20 cellular contexts compared by ENCODE assay signal in genomic region chr4:37441231-37442061, GRCh38.
DNase-seq lines count a peak whose midpoint lies in the region; ATAC-seq and TF ChIP-seq lines count a peak whose summit lies in the region.
"Had no signal": no experiment of that assay in that cellular context is flagged by ENCODE, and none has a peak within 500 bp of the region (broad histone marks: within the 10 kb centered on the region; RNA-seq: fewer than 3 reads in every experiment).

No MANE protein-coding gene starts in this region.

- peak overlapping the region; percentile 13 for H3K27ac Mint-ChIP-seq in progenitor cell of endocrine pancreas
- H3K27ac Mint-ChIP-seq: activated naive CD4-positive, alpha-beta T cell treated with anti-CD3 and anti-CD28 coated beads for 36 hours; stimulated activated naive CD8-positive, alpha-beta T cell treated with anti-CD3 and anti-CD28 coated beads, Interleukin-15, Interleukin-2, amounts not matched to agents 100 ng/mL and 50 ng/mL, for 24 hours had no signal

- no peak for TF ChIP-seq POLR2A in esophagus muscularis mucosa (IDR thresholded peaks at IDR 0.05; ENCODE audit: low read depth)

- H3K27me3 ChIP-seq in esophagus muscularis mucosa, result peaks cover 0 to 33% (median 0%) of the 10 kb centered on the region in 4 donors

- TF ChIP-seq CTCF in RWPE1 (conservative IDR thresholded peaks at IDR 0.05; ENCODE audit: low read depth) (no peak), progenitor cell of endocrine pancreas (IDR thresholded peaks at IDR 0.05; ENCODE audit: unreplicated experiment) (no peak), esophagus muscularis mucosa (IDR thresholded peaks at IDR 0.05) (no peak)

- no peak for TF ChIP-seq EP300 in esophagus muscularis mucosa (IDR thresholded peaks at IDR 0.05)

- H3K4me3 Mint-ChIP-seq in progenitor cell of endocrine pancreas (ENCODE audit: low read depth), result no peak overlapping the region
- H3K4me3 Mint-ChIP-seq: activated naive CD4-positive, alpha-beta T cell treated with anti-CD3 and anti-CD28 coated beads for 36 hours; neural crest cell; stimulated activated naive CD8-positive, alpha-beta T cell treated with anti-CD3 and anti-CD28 coated beads, Interleukin-15, Interleukin-2, amounts not matched to agents 100 ng/mL and 50 ng/mL, for 24 hours had no signal

- POLR2A ChIA-PET in RWPE1 (lab: Yijun Ruan, JAX; ENCODE audit: low non-redundant PET), result no interaction called here

- no peak for ATAC-seq in HG03095 (IDR thresholded peaks at IDR 0.05; ENCODE audit: unreplicated experiment)

- no peaks in the 10 kb centered on the region for H3K36me3 ChIP-seq in esophagus muscularis mucosa

- 66% methylated on average over 9 of the region's 9 CpGs for WGBS in esophagus muscularis mucosa

- no peaks in the 10 kb centered on the region for H3K4me1 ChIP-seq in esophagus muscularis mucosa

- H3K4me1 Mint-ChIP-seq in progenitor cell of endocrine pancreas (ENCODE audit: low read depth), result peaks cover 21% of the 10 kb centered on the region

- no peak overlapping the region for H3K4me3 ChIP-seq in esophagus muscularis mucosa

- no peaks in the 10 kb centered on the region for H3K9me3 ChIP-seq in esophagus muscularis mucosa
- H3K9me3 ChIP-seq: SK-N-SH had no signal

- intact Hi-C loops in esophagus muscularis mucosa (cut with DNase I), result no loop called here

- no peaks in the 10 kb centered on the region for H3K27me3 Mint-ChIP-seq in progenitor cell of endocrine pancreas

- no peak overlapping the region for H3K27ac ChIP-seq in RWPE1
- H3K27ac ChIP-seq in esophagus muscularis mucosa (replicated peaks in 1 of 4), result no peak overlapping the region

- CTCF ChIA-PET in RWPE1 (lab: Yijun Ruan, JAX), result interaction anchor here (1.0 kb wide), 1 partner anchor 12 kb away, joined by 3 read pairs; no protein-coding TSS in a partner anchor

- no peaks in the 10 kb centered on the region for H3K36me3 Mint-ChIP-seq in progenitor cell of endocrine pancreas (ENCODE audit: insufficient read depth)

- no peaks in the 10 kb centered on the region for H3K9me3 Mint-ChIP-seq in progenitor cell of endocrine pancreas (ENCODE audit: low read depth)
- H3K9me3 Mint-ChIP-seq: activated naive CD4-positive, alpha-beta T cell treated with anti-CD3 and anti-CD28 coated beads for 36 hours; stimulated activated naive CD8-positive, alpha-beta T cell treated with anti-CD3 and anti-CD28 coated beads, Interleukin-15, Interleukin-2, amounts not matched to agents 100 ng/mL and 50 ng/mL, for 24 hours had no signal

- peak; percentile 2 for DNase-seq in EL
- DNase-seq in RWPE1 (ENCODE audit: low spot score), result peak; percentile 28
- peak; percentile 71 for DNase-seq in glomerular visceral epithelial cell (ENCODE audit: extremely low spot score)
- no peak for DNase-seq in progenitor cell of endocrine pancreas (ENCODE audit: low spot score, unreplicated experiment)
- DNase-seq in AG08396 (ENCODE audit: low spot score), result no peak
- DNase-seq in esophagus muscularis mucosa (ENCODE audit: extremely low spot score), result no peak
- no peak for DNase-seq in HUDEP-2 (lab: John Stamatoyannopoulos, UW; ENCODE audit: unreplicated experiment in 76 of 76)
- DNase-seq: activated CD4-positive, alpha-beta T cell treated with anti-CD3 and anti-CD28 coated beads, Interleukin-2, amount 50 U/mL, for 1 hour; activated naive CD4-positive, alpha-beta T cell treated with anti-CD3 and anti-CD28 coated beads for 36 hours; activated T-cell treated with anti-CD3 and anti-CD28 coated beads for 4 hours; dermis blood vessel endothelial cell; erythroblast; head of caudate nucleus; NCI-H1048; NCI-H526; OCI-M1; SK-N-SH had no signal

Comparison
In these comparisons a context has a peak if more than half of its experiments do, and no peak if none do; other contexts are left out.
1. DNase-seq: peak in EL (single experiment), RWPE1 (single experiment) and glomerular visceral epithelial cell (single experiment); none in progenitor cell of endocrine pancreas (single experiment), AG08396 (single experiment), esophagus muscularis mucosa (single experiment) and HUDEP-2 (0 of 76).